Comparison of ENCODE assay signal across 8 cellular contexts in the genomic region with DNA sequence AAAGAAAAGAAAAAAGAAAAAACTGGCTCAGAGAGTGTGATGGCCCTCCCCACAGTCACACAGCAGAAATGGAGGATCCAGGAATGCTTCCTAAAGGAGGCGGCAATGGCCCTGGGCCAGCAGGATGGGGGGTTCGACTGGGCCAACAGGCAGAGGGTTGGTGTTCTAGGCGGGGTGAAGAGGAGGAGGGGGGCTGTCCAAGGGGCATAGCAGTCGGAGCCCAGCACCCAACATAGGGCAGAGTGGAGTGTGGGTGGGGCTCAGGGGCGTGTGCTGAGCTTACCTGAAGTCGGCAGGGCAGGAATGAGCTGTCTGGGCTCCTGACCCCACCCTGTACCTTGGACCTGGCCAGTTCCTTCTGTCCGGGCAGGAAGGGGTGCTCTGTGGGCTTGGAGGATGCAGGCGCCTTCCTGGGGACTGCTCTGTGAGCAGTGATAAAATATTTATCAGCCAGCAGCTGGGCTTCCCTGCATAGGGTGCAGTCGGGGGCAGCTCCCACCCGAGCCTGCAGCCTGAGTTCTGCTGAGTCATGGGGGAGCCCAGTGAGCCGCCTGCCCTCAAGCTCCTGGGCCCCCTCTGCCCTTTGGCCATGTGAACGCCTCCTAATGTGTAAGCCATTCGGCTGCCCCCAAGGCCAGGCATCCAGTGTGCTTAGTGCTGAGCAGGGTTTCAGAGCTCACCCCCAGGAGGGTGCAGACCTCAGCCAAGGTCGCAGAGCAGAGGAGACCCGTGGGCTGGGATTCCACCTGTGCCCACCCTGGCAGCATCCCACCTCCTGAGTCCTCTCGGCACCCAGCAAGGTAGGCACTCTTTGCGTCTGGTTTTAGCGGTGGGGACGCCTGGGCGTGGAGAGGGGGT. TPM values are rescaled to one million over a fixed set of nuclear protein-coding genes. Genes with fewer than 3 reads are reported as not detected.
DNase-seq lines count a peak whose midpoint lies in the region; ATAC-seq, FAIRE-seq and TF ChIP-seq lines count a peak whose summit lies in the region.
"Had no signal": no experiment of that assay in that cellular context is flagged by ENCODE, and none has a peak within 500 bp of the region (broad histone marks: within the 10 kb centered on the region; RNA-seq: fewer than 3 reads in every experiment).

No MANE protein-coding gene starts in this region.

- H2AFZ ChIP-seq in H1 (ENCODE audit: low read length) = peak overlapping the region; percentile 71; the same call in 1 of the 2 replicates
- no peak overlapping the region for H2AFZ ChIP-seq in osteoblast (ENCODE audit: low read length)

- ATAC-seq in GM21423 (IDR thresholded peaks at IDR 0.05; ENCODE audit: unreplicated experiment) = no peak
- no peak for ATAC-seq in GM21576 (IDR thresholded peaks at IDR 0.05; ENCODE audit: unreplicated experiment)

- peak overlapping the region; percentile 42 for H4K91ac ChIP-seq in H1 (replicated peaks; ENCODE audit: insufficient read length, low read length)

- 0 out of 2 replicates have a peak overlapping the region, but pooled peaks have one; percentile 81 for H2BK15ac ChIP-seq in H1 (ENCODE audit: low read length)

- TF ChIP-seq POLR2A in H1 (IDR thresholded peaks at IDR 0.05; ENCODE audit: control extremely low read depth in 1 of 2, low read depth in 2 of 2, low read length in 2 of 2) = no peak

- no peak overlapping the region for H3K56ac ChIP-seq in H1 (replicated peaks; ENCODE audit: insufficient read length, low read depth, low read length)

- TF ChIP-seq CTCF in H1 (IDR thresholded peaks at IDR 0.05; ENCODE audit: control extremely low read depth in 1 of 3, insufficient read depth in 1 of 3, low read depth in 1 of 3, low read length in 3 of 3) (no peak), osteoblast (IDR thresholded peaks at IDR 0.05; ENCODE audit: extremely low read depth, low read depth, low read length) (no peak)

- no peak for TF ChIP-seq EP300 in H1 (IDR thresholded peaks at IDR 0.05; ENCODE audit: borderline replicate concordance in 1 of 2, low read depth in 2 of 2, low read length in 2 of 2)

- H3K9me3 ChIP-seq in H1 (ENCODE audit: insufficient read depth in 2 of 2, low read depth in 1 of 2, low read length in 1 of 2) = no peaks in the 10 kb centered on the region
- H3K9me3 ChIP-seq in osteoblast (ENCODE audit: low read depth, low read length) = no peaks in the 10 kb centered on the region

- DNase-seq in ELR (ENCODE audit: low read depth) = peak; percentile 24
- peak; percentile 18 for DNase-seq in NCI-H460 (ENCODE audit: extremely low read depth, low read depth)
- DNase-seq in H1 (ENCODE audit: low read depth in 1 of 2, low spot score in 2 of 2) = no peak
- DNase-seq in osteoblast (ENCODE audit: insufficient read length, low spot score, missing footprints) = peak; percentile 48
- DNase-seq in activated effector memory CD4-positive, alpha-beta T cell treated with anti-CD3 and anti-CD28 coated beads, Interleukin-2, amount 50 U/mL, for 16 hours = no peak

- CTCF ChIA-PET in H1 (lab: Charles Lee; ENCODE audit: partially characterized antibody) = interaction anchor here (0.9 to 2.5 kb wide), 4 partner anchors 8 to 793 kb away, joined by 3 to 8 read pairs (median 3); no protein-coding TSS in a partner anchor

- peak overlapping the region; percentile 45 for H4K8ac ChIP-seq in H1 (ENCODE audit: extremely low read depth, insufficient read depth, low read length)

- no peak for FAIRE-seq in H1 (lab: Jason Lieb, UNC)
- FAIRE-seq: H54 had no signal

- H2BK12ac ChIP-seq in H1 (ENCODE audit: low read depth, low read length) = peak overlapping the region; percentile 97; the same call in 1 of the 2 replicates

- H3K23ac ChIP-seq in H1 (ENCODE audit: insufficient read length) = no peak overlapping the region

- WGBS in H1 (ENCODE audit: extremely low coverage in 1 of 2, insufficient coverage in 1 of 2, insufficient read length in 1 of 2, insufficient replicate concordance in 2 of 2, low coverage in 1 of 2, low lambda C conversion rate in 2 of 2, missing lambda C conversion rate in 1 of 2), 2 experiments = 76% methylated on average over 17 of the region's 20 CpGs; no CpG with 5 or more reads in 1 of the 2 experiments

- peak overlapping the region; percentile 86; the same call in 1 of the 2 replicates for H2BK20ac ChIP-seq in H1 (ENCODE audit: low read length)

- no peak overlapping the region for H2BK120ac ChIP-seq in H1 (replicated peaks; ENCODE audit: low read depth, low read length)

- H3K9ac ChIP-seq in H1 (replicated peaks in 1 of 4; ENCODE audit: extremely low read depth in 1 of 4, low read depth in 3 of 4, low read length in 3 of 4) = no peak overlapping the region; a peak in 1 of 7 replicates

- no peaks in the 10 kb centered on the region for H3K23me2 ChIP-seq in H1 (ENCODE audit: low read depth, low read length)

- H4K20me1 ChIP-seq in H1 (replicated peaks in 1 of 2; ENCODE audit: control insufficient read depth in 1 of 2, insufficient read depth in 2 of 2, low read length in 2 of 2) = no peaks in the 10 kb centered on the region
- H4K20me1 ChIP-seq in osteoblast (ENCODE audit: insufficient read depth, low read length) = no peaks in the 10 kb centered on the region

- no peaks in the 10 kb centered on the region for H3K36me3 ChIP-seq in H1 (ENCODE audit: control insufficient read depth in 2 of 4, insufficient read depth in 4 of 4, low read length in 3 of 4)
- H3K36me3 ChIP-seq in osteoblast (ENCODE audit: insufficient read depth, low read length) = no peaks in the 10 kb centered on the region

- H3K4me1 ChIP-seq in H1 (replicated peaks in 1 of 4; ENCODE audit: control insufficient read depth in 3 of 4, insufficient read depth in 4 of 4, low read length in 3 of 4) (peaks cover 0 to 14% (median 8%) of the 10 kb centered on the region in 4 experiments; a peak in 5 of 7 replicates), osteoblast (ENCODE audit: insufficient read depth, low read length) (no peaks in the 10 kb centered on the region)

- H3K27ac ChIP-seq in H1 (ENCODE audit: low read depth, low read length) (no peak overlapping the region), osteoblast (ENCODE audit: low read depth, low read length) (no peak overlapping the region)

- H2BK5ac ChIP-seq in H1 (ENCODE audit: low read depth, low read length) = peak overlapping the region; percentile 83; the same call in 1 of the 2 replicates

- H3K79me2 ChIP-seq in H1 (ENCODE audit: control insufficient read depth in 1 of 2, insufficient read depth in 2 of 2, low read length in 2 of 2) (no peaks in the 10 kb centered on the region), osteoblast (ENCODE audit: insufficient read depth, low read length) (no peaks in the 10 kb centered on the region)

- 0 out of 2 replicates have a peak overlapping the region, but pooled peaks have one; percentile 24 for H2AK5ac ChIP-seq in H1 (ENCODE audit: low read depth, low read length)

- no peaks in the 10 kb centered on the region; a peak in 2 of 7 replicates for H3K27me3 ChIP-seq in H1 (replicated peaks in 1 of 4; ENCODE audit: control insufficient read depth in 3 of 4, extremely low read depth in 1 of 4, insufficient read depth in 3 of 4, low read length in 3 of 4)
- H3K27me3 ChIP-seq in osteoblast (ENCODE audit: insufficient read depth, low read length) = peaks cover 6% of the 10 kb centered on the region

- H3K79me1 ChIP-seq in H1 (ENCODE audit: low read depth, low read length) = no peaks in the 10 kb centered on the region

- no peak overlapping the region for H3K4ac ChIP-seq in H1 (replicated peaks; ENCODE audit: insufficient read length, low read depth, low read length)

- no peak overlapping the region; the same call in none of the 2 replicates for H3K18ac ChIP-seq in H1 (ENCODE audit: extremely low read depth, low read length)

- no peak overlapping the region for H4K5ac ChIP-seq in H1 (ENCODE audit: insufficient read length, low read depth, low read length)

- H3K4me2 ChIP-seq in H1 (ENCODE audit: insufficient read depth in 1 of 2, low read depth in 2 of 2, low read length in 2 of 2) = peak overlapping the region in 1 of 2 experiments; percentile 11; a peak in 1 of 4 replicates
- no peak overlapping the region for H3K4me2 ChIP-seq in osteoblast (ENCODE audit: insufficient read depth, low read length)

- TF ChIP-seq RAD21 in H1 (IDR thresholded peaks at IDR 0.05 in 1 of 2, conservative IDR thresholded peaks at IDR 0.05 in 1 of 2; ENCODE audit: low read depth in 2 of 2, low read length in 2 of 2) = no peak

- H3K4me3 ChIP-seq in H1 (ENCODE audit: extremely low read depth in 1 of 4, insufficient read depth in 2 of 4, low read depth in 3 of 4, low read length in 4 of 4) (no peak overlapping the region), osteoblast (ENCODE audit: insufficient read depth, low read length) (no peak overlapping the region)

- H3K14ac ChIP-seq in H1 (ENCODE audit: insufficient read length) = no peak overlapping the region

- POLR2A ChIA-PET in H1 (lab: Charles Lee; ENCODE audit: partially characterized antibody) = no interaction called here

TF ChIP-seq in H1, 55 proteins besides CTCF, POLR2A, EP300 and RAD21 (continues in another document):
- TF ChIP-seq POLR2AphosphoS5 (IDR thresholded peaks at IDR 0.05; ENCODE audit: low read depth, low read length) (no peak), MAFK (IDR thresholded peaks at IDR 0.05; ENCODE audit: low read depth, low read length) (peak; percentile 48; the same call in 1 of the 2 replicates), BACH1 (IDR thresholded peaks at IDR 0.05; ENCODE audit: low read length) (peak; percentile 79), SP2 (IDR thresholded peaks at IDR 0.05; ENCODE audit: low read length) (no peak), SIN3A (conservative IDR thresholded peaks at IDR 0.05 in 1 of 2, IDR thresholded peaks at IDR 0.05 in 1 of 2; ENCODE audit: low read depth in 1 of 2, low read length in 2 of 2) (no peak), YY1 (IDR thresholded peaks at IDR 0.05; ENCODE audit: low read depth, low read length) (no peak)
- TF ChIP-seq, protein P1, sequence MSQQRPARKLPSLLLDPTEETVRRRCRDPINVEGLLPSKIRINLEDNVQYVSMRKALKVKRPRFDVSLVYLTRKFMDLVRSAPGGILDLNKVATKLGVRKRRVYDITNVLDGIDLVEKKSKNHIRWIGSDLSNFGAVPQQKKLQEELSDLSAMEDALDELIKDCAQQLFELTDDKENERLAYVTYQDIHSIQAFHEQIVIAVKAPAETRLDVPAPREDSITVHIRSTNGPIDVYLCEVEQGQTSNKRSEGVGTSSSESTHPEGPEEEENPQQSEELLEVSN (IDR thresholded peaks at IDR 0.05) = no peak

RNA-seq across cellular contexts. Expression of a gene that starts 25.3 kb away (rescaled TPM):
- 3.9 and 7.1 TPM in 2 replicates for total RNA-seq in NCI-H460 (2014; rRNA removed; shearing (Covaris generic))
- polyA plus RNA-seq in NCI-H460 (2014; cell fraction: nucleus; rRNA removed) = 19.7 and 36.5 TPM in 2 replicates
- total RNA-seq in H1 (2021; fragmentation: NEBNext Ultra II Directional; extraction: Animal tissue kit (Norgen Biotek cat#: 25700)) = 15.7 and 16.5 TPM in 2 replicates
- 25.7 and 36.1 TPM in 2 replicates for polyA plus RNA-seq in H1 (2011; rRNA removed)
- 21.7 TPM for polyA plus RNA-seq in H1 (2011; cell fraction: cytosol; rRNA removed)
- polyA plus RNA-seq in H1 (2011; cell fraction: nucleus; rRNA removed) = 26.9 TPM
- 13.6 to 16.9 TPM (median 16.1 TPM) in 4 replicates for polyA plus RNA-seq in H1 (2012, experiment 1 of 2)
- 15.9 TPM for polyA plus RNA-seq in H1 (2012, experiment 2 of 2)
- polyA plus RNA-seq in H1 (2013, experiment 1 of 2) = 8.9 TPM
- polyA plus RNA-seq in H1 (2013, experiment 2 of 2) = 9.8 TPM
- 13.3 and 16.3 TPM in 2 replicates for polyA minus RNA-seq in H1 (2011; rRNA and poly(A)+ RNA removed)
- polyA minus RNA-seq in H1 (2011; cell fraction: cytosol; rRNA and poly(A)+ RNA removed) = 15.0 TPM
- 17.1 TPM for polyA minus RNA-seq in H1 (2011; cell fraction: nucleus; rRNA and poly(A)+ RNA removed)
- total RNA-seq in osteoblast = 13.0 and 14.8 TPM in 2 replicates

Comparison
In these comparisons a context has a peak if more than half of its experiments do, and no peak if none do; other contexts are left out.
1. DNase-seq: peak in ELR (single experiment), NCI-H460 (single experiment) and osteoblast (single experiment); none in H1 (0 of 2) and activated effector memory CD4-positive, alpha-beta T cell treated with anti-CD3 and anti-CD28 coated beads, Interleukin-2, amount 50 U/mL, for 16 hours (single experiment).